In the genomic region with DNA sequence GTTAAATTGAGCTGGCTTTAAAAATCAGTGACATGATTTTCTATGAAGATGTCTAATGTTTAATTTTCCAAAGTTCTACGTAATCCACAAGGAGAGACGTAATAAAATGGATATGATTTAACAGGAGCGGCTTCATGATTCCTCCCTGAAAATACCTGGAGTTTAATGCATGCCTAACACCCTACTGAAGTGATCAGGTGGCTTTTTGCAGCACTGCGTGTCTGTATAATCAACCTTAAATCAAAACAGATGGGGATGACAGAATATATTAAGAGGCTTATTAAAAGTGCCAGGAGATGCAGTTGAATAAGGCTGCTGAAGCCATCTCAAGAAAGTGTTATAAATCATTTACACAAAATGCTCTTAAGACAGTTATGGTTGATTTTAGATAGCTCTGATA, we compare ENCODE assay signal across 17 cellular contexts.
"Had no signal": no experiment of that assay in that cellular context is flagged by ENCODE, and none has a peak within 500 bp of the region (broad histone marks: within the 10 kb centered on the region; RNA-seq: fewer than 3 reads in every experiment).

No MANE protein-coding gene starts in this region.

- H3K36me3 ChIP-seq: ovary, thoracic aorta had no signal

- H3K27me3 ChIP-seq: body of pancreas, ovary had no signal

- H3K4me1 ChIP-seq: body of pancreas had no signal

- H3K27ac Mint-ChIP-seq: activated B cell treated with CpG ODN at 0.5 μM for 24 hours; activated CD8-positive, alpha-beta T cell treated with anti-CD3 and anti-CD28 coated beads for 36 hours; activated naive CD8-positive, alpha-beta T cell; nephron had no signal

- H3K9me3 Mint-ChIP-seq: activated B cell treated with CpG ODN at 0.5 μM for 24 hours; activated CD8-positive, alpha-beta T cell treated with anti-CD3 and anti-CD28 coated beads for 36 hours; central memory CD8-positive, alpha-beta T cell had no signal

- DNase-seq: activated B cell treated with CpG ODN at 0.5 μM for 24 hours; activated CD4-positive, alpha-beta T cell treated with anti-CD3 and anti-CD28 coated beads for 48 hours; activated CD8-positive, alpha-beta T cell treated with anti-CD3 and anti-CD28 coated beads for 36 hours; activated effector memory CD4-positive, alpha-beta T cell treated with anti-CD3 and anti-CD28 coated beads, Interleukin-2, amount 50 U/mL, for 16 hours; activated T-cell treated with anti-CD3 and anti-CD28 coated beads, Interleukin-2, amount 50 U/mL, for 48 hours; amniotic stem cell; body of pancreas; effector CD8-positive, alpha-beta T cell; foreskin fibroblast; ovary; stimulated activated CD4-positive, alpha-beta T cell treated with anti-CD3 and anti-CD28 coated beads, Interleukin-2, amount 100 ng/mL, for 24 hours had no signal

- FAIRE-seq: TTC549 had no signal

- H3K9me3 ChIP-seq: body of pancreas, ovary, thoracic aorta had no signal

- H3K4me3 ChIP-seq: body of pancreas, coronary artery, ovary, thoracic aorta had no signal

- H3K27ac ChIP-seq: body of pancreas, coronary artery, ovary, thoracic aorta had no signal

- H3K36me3 Mint-ChIP-seq: activated naive CD8-positive, alpha-beta T cell had no signal

- ATAC-seq: activated CD8-positive, alpha-beta T cell treated with anti-CD3 and anti-CD28 coated beads for 36 hours; body of pancreas had no signal
